ENCODE assay signal across 9 cellular contexts in genomic region chr13:77415253-77416127, GRCh38.
DNase-seq lines count a peak whose midpoint lies in the region; ATAC-seq and TF ChIP-seq lines count a peak whose summit lies in the region.
"Had no signal": no experiment of that assay in that cellular context is flagged by ENCODE, and none has a peak within 500 bp of the region (broad histone marks: within the 10 kb centered on the region; RNA-seq: fewer than 3 reads in every experiment).

No MANE protein-coding gene starts in this region.

- H3K27ac ChIP-seq in GM23338 (ENCODE audit: low read depth) (no peak overlapping the region), prostate gland (no peak overlapping the region), H9 (ENCODE audit: insufficient read length, low read depth, low read length) (no peak overlapping the region)

- H2BK15ac ChIP-seq in H9 (ENCODE audit: low read depth, low read length): no peak overlapping the region

- H3F3A ChIP-seq in GM23338 (replicated peaks; ENCODE audit: low read depth): no peaks in the 10 kb centered on the region

- no peak overlapping the region for H3T11ph ChIP-seq in H9 (ENCODE audit: low read length)

- H3K27ac Mint-ChIP-seq in GM23338 (peak overlapping the region; percentile 67; the same call in 1 of the 2 replicates), IgD-negative memory B cell (peak overlapping the region; percentile 5 to 74 (median 38)), H9 (no peak overlapping the region; a peak in 2 of 7 replicates)
- no peak overlapping the region for H3K27ac Mint-ChIP-seq in stimulated activated effector memory CD8-positive, alpha-beta T cell treated with anti-CD3 and anti-CD28 coated beads, Interleukin-12 subunit alpha, Interleukin-12 subunit beta, amount 100 ng/mL, for 72 hours

- no peaks in the 10 kb centered on the region; the same call in 1 of the 2 replicates for H3K9me2 ChIP-seq in GM23338 (ENCODE audit: insufficient read depth)

- no peak overlapping the region for H2BK120ac ChIP-seq in H9 (ENCODE audit: low read depth, low read length, poor library complexity, severe bottlenecking)

- no peak overlapping the region for H2BK12ac ChIP-seq in H9 (ENCODE audit: insufficient read length, low read depth, low read length)

- no peak overlapping the region for H3K4me3 ChIP-seq in GM23338
- no peak overlapping the region for H3K4me3 ChIP-seq in prostate gland

- no peak for DNase-seq in GM23338 (ENCODE audit: low spot score)
- DNase-seq in stimulated activated effector memory CD8-positive, alpha-beta T cell treated with anti-CD3 and anti-CD28 coated beads, Interleukin-12 subunit alpha, Interleukin-12 subunit beta, amount 100 ng/mL, for 72 hours (ENCODE audit: low spot score in 2 of 2): no peak
- DNase-seq in prostate gland (ENCODE audit: low spot score): no peak
- DNase-seq in DMS 273 treated with DMSO at 0.1 percent for 48 hours (lab: John Stamatoyannopoulos, UW): no peak
- DNase-seq in H9: no peak
- DNase-seq: KG1; stimulated activated CD4-positive, alpha-beta T cell treated with anti-CD3 and anti-CD28 coated beads, Interleukin-4, amount 100 ng/mL, for 4 hours had no signal

- no peak overlapping the region for H2BK20ac ChIP-seq in H9 (ENCODE audit: low read depth, low read length, poor library complexity, severe bottlenecking)

- no peak overlapping the region for H3K23ac ChIP-seq in H9 (ENCODE audit: insufficient read length, low read depth, low read length)

- H4K91ac ChIP-seq in H9 (ENCODE audit: insufficient read length, low read depth, low read length): no peak overlapping the region

- H3K27me3 Mint-ChIP-seq in GM23338 (ENCODE audit: insufficient read depth, low read depth, poor library complexity): peaks cover 3% of the 10 kb centered on the region
- H3K27me3 Mint-ChIP-seq in IgD-negative memory B cell: no peaks in the 10 kb centered on the region
- H3K27me3 Mint-ChIP-seq in H9 (ENCODE audit: low read depth): no peaks in the 10 kb centered on the region

- H3K4me1 Mint-ChIP-seq in GM23338: peaks cover 9% of the 10 kb centered on the region; the same call in 2 of the 3 replicates
- H3K4me1 Mint-ChIP-seq in IgD-negative memory B cell: peaks cover 26 to 35% (median 33%) of the 10 kb centered on the region in 3 donors
- peaks cover 6% of the 10 kb centered on the region for H3K4me1 Mint-ChIP-seq in stimulated activated effector memory CD8-positive, alpha-beta T cell treated with anti-CD3 and anti-CD28 coated beads, Interleukin-12 subunit alpha, Interleukin-12 subunit beta, amount 100 ng/mL, for 72 hours
- peaks cover 6% of the 10 kb centered on the region in 2 experiments; a peak in 3 of 4 replicates for H3K4me1 Mint-ChIP-seq in H9

- no peak overlapping the region for H3K4me3 Mint-ChIP-seq in GM23338
- peak overlapping the region in 2 of 4 donors; percentile 68 to 73 for H3K4me3 Mint-ChIP-seq in IgD-negative memory B cell
- H3K4me3 Mint-ChIP-seq in stimulated activated effector memory CD8-positive, alpha-beta T cell treated with anti-CD3 and anti-CD28 coated beads, Interleukin-12 subunit alpha, Interleukin-12 subunit beta, amount 100 ng/mL, for 72 hours: no peak overlapping the region
- H3K4me3 Mint-ChIP-seq in H9: no peak overlapping the region

- H3K36me3 ChIP-seq in GM23338 (ENCODE audit: insufficient read depth): no peaks in the 10 kb centered on the region
- H3K36me3 ChIP-seq in prostate gland: no peaks in the 10 kb centered on the region

- H3K27me3 ChIP-seq in GM23338 (ENCODE audit: insufficient read depth) (no peaks in the 10 kb centered on the region), prostate gland (replicated peaks; ENCODE audit: insufficient read depth) (no peaks in the 10 kb centered on the region), H9 (ENCODE audit: insufficient read depth, low read length) (no peaks in the 10 kb centered on the region)

- TF ChIP-seq CTCF in GM23338 (conservative IDR thresholded peaks at IDR 0.05; ENCODE audit: low read depth in 2 of 2): no peak
- TF ChIP-seq CTCF in prostate gland (IDR thresholded peaks at IDR 0.05): no peak
- no peak for TF ChIP-seq CTCF in H9 (conservative IDR thresholded peaks at IDR 0.05)

- H3K9me3 ChIP-seq in prostate gland: no peaks in the 10 kb centered on the region
- no peaks in the 10 kb centered on the region for H3K9me3 ChIP-seq in H9 (ENCODE audit: control insufficient read depth, low read depth, low read length)

- H2AK5ac ChIP-seq in H9 (ENCODE audit: insufficient read length, low read length): no peak overlapping the region

- H4K5ac ChIP-seq in H9 (ENCODE audit: insufficient read length, low read depth, low read length): no peak overlapping the region

- H3K18ac ChIP-seq in H9 (ENCODE audit: insufficient read length, low read depth, low read length): no peak overlapping the region

- H2AFZ ChIP-seq in GM23338 (peak overlapping the region; percentile 45; the same call in 1 of the 2 replicates), H9 (ENCODE audit: low read length) (no peak overlapping the region)

- H3K79me1 ChIP-seq in H9 (ENCODE audit: insufficient read depth, low read depth, low read length, poor library complexity, severe bottlenecking): no peaks in the 10 kb centered on the region

- no peak overlapping the region for H3K9ac ChIP-seq in H9 (ENCODE audit: extremely low read depth, insufficient read length, low read length)

- H3K4me2 ChIP-seq in GM23338 (no peak overlapping the region), H9 (ENCODE audit: insufficient read depth, insufficient read length, low read length) (no peak overlapping the region)

- WGBS in prostate gland: 87% methylated on average over 1 of the region's 1 CpG
- WGBS in H9 (ENCODE audit: extremely low coverage, insufficient read length, low lambda C conversion rate): no CpG with 5 or more reads among the region's 1 CpG

- H4K8ac ChIP-seq in H9 (replicated peaks; ENCODE audit: insufficient read length, low read depth, low read length): no peak overlapping the region

- intact Hi-C loops in prostate gland (cut with DNase I): no loop called here

- ATAC-seq in GM19043 (IDR thresholded peaks at IDR 0.05; ENCODE audit: low read depth, unreplicated experiment) (peak; percentile 72), GM23338 (no peak)
- peak; percentile 63 for ATAC-seq in stimulated activated effector memory CD8-positive, alpha-beta T cell treated with anti-CD3 and anti-CD28 coated beads, Interleukin-12 subunit alpha, Interleukin-12 subunit beta, amount 100 ng/mL, for 72 hours

- H3K4me1 ChIP-seq in GM23338 (ENCODE audit: insufficient read depth) (peaks cover 9% of the 10 kb centered on the region), prostate gland (replicated peaks) (no peaks in the 10 kb centered on the region), H9 (ENCODE audit: insufficient read depth, low read length) (peaks cover 2% of the 10 kb centered on the region; the same call in 1 of the 2 replicates)

- TF ChIP-seq POLR2A in prostate gland (IDR thresholded peaks at IDR 0.05): no peak

- H3K56ac ChIP-seq in H9 (ENCODE audit: insufficient read length, low read depth, low read length): no peak overlapping the region

- H3K4ac ChIP-seq in H9 (ENCODE audit: low read depth, low read length): no peak overlapping the region

- no peak overlapping the region for H3K14ac ChIP-seq in H9 (ENCODE audit: insufficient read depth, low read length)

- H4K20me1 ChIP-seq in GM23338 (replicated peaks; ENCODE audit: insufficient read depth) (no peaks in the 10 kb centered on the region), H9 (ENCODE audit: control insufficient read depth, insufficient read depth, insufficient read length) (no peaks in the 10 kb centered on the region)

- no peaks in the 10 kb centered on the region for H3K23me2 ChIP-seq in H9 (ENCODE audit: insufficient read length, low read depth, low read length, poor library complexity, severe bottlenecking)

- H3K9me3 Mint-ChIP-seq in GM23338: no peaks in the 10 kb centered on the region; the same call in 2 of the 3 replicates
- peaks cover 0 to under 1% (median 0%) of the 10 kb centered on the region in 3 donors for H3K9me3 Mint-ChIP-seq in IgD-negative memory B cell
- no peaks in the 10 kb centered on the region for H3K9me3 Mint-ChIP-seq in stimulated activated effector memory CD8-positive, alpha-beta T cell treated with anti-CD3 and anti-CD28 coated beads, Interleukin-12 subunit alpha, Interleukin-12 subunit beta, amount 100 ng/mL, for 72 hours
- no peaks in the 10 kb centered on the region; a peak in 2 of 5 replicates for H3K9me3 Mint-ChIP-seq in H9

- H3K36me3 Mint-ChIP-seq in GM23338 (ENCODE audit: low read depth) (no peaks in the 10 kb centered on the region), IgD-negative memory B cell (peaks cover 3% of the 10 kb centered on the region), H9 (ENCODE audit: insufficient read depth in 1 of 3, low read depth in 3 of 3) (no peaks in the 10 kb centered on the region; a peak in 1 of 7 replicates)
- H3K36me3 Mint-ChIP-seq in stimulated activated effector memory CD8-positive, alpha-beta T cell treated with anti-CD3 and anti-CD28 coated beads, Interleukin-12 subunit alpha, Interleukin-12 subunit beta, amount 100 ng/mL, for 72 hours: no peaks in the 10 kb centered on the region

- H2BK5ac ChIP-seq in H9 (ENCODE audit: insufficient read length, low read length): no peak overlapping the region

- H3K79me2 ChIP-seq in GM23338 (replicated peaks; ENCODE audit: insufficient read depth) (no peaks in the 10 kb centered on the region), H9 (ENCODE audit: insufficient read depth, low read length) (no peaks in the 10 kb centered on the region)

TF ChIP-seq in GM23338, 12 proteins besides CTCF, POLR2A, EP300 and RAD21 (continues in another document):
- TF ChIP-seq ETS1 (IDR thresholded peaks at IDR 0.05): no peak
- TF ChIP-seq NANOG (IDR thresholded peaks at IDR 0.05; ENCODE audit: borderline replicate concordance): no peak

Comparison
In these comparisons a context has a peak if more than half of its experiments do, and no peak if none do; other contexts are left out.
1. H3K27ac Mint-ChIP-seq: peak in GM23338 (single experiment) and IgD-negative memory B cell (3 of 3); none in stimulated activated effector memory CD8-positive, alpha-beta T cell treated with anti-CD3 and anti-CD28 coated beads, Interleukin-12 subunit alpha, Interleukin-12 subunit beta, amount 100 ng/mL, for 72 hours (single experiment) and H9 (0 of 3).